In genomic region chr3:114093596-114093995, GRCh38 we compare ENCODE assay signal across 11 cellular contexts. TPM values are rescaled to one million over a fixed set of nuclear protein-coding genes. Genes with fewer than 3 reads are reported as not detected.
DNase-seq lines count a peak whose midpoint lies in the region; ATAC-seq, FAIRE-seq and TF ChIP-seq lines count a peak whose summit lies in the region.
"Had no signal": no experiment of that assay in that cellular context is flagged by ENCODE, and none has a peak within 500 bp of the region (broad histone marks: within the 10 kb centered on the region; RNA-seq: fewer than 3 reads in every experiment).

No MANE protein-coding gene starts in this region.

- no peak for ATAC-seq in HG03025 (IDR thresholded peaks at IDR 0.05; ENCODE audit: low FRiP score, unreplicated experiment)
- no peak for ATAC-seq in GM21723 (IDR thresholded peaks at IDR 0.05; ENCODE audit: unreplicated experiment)

- H3K27me3 ChIP-seq in astrocyte (ENCODE audit: insufficient read depth, low read length) = no peaks in the 10 kb centered on the region
- H3K27me3 ChIP-seq: tibial artery had no signal

- no peak overlapping the region for H3K27ac ChIP-seq in astrocyte (ENCODE audit: low read depth, low read length)
- H3K27ac ChIP-seq: tibial artery had no signal

- DNase-seq in Ammon's horn (ENCODE audit: low spot score) (peak; percentile 8), HTR-8/SVneo (ENCODE audit: insufficient read length, low spot score) (peak; percentile 63), astrocyte (ENCODE audit: low read depth) (peak; percentile 80), medulla oblongata (ENCODE audit: extremely low spot score) (peak; percentile 24), SHP77 treated with DMSO at 0.1 percent for 48 hours (lab: John Stamatoyannopoulos, UW) (no peak)
- no peak for DNase-seq in activated T-helper 2 cell treated with anti-CD3 and anti-CD28 coated beads, Interferon-gamma antibody, Interleukin-2, Interleukin-4, amounts not matched to agents 10 μg/mL and 5 μg/mL and 100 μg/mL, durations not matched to agents 14 hours and 24 hours and 36 hours (ENCODE audit: low spot score)
- DNase-seq: KG1 had no signal

- no peak overlapping the region for H2AFZ ChIP-seq in astrocyte (ENCODE audit: low read depth, low read length)

- intact Hi-C loops in activated T-helper 2 cell treated with anti-CD3 and anti-CD28 coated beads, Interferon-gamma antibody, Interleukin-2, Interleukin-4, amounts not matched to agents 10 μg/mL and 5 μg/mL and 100 μg/mL, durations not matched to agents 14 hours and 24 hours and 36 hours (cut with micrococcal nuclease) = no loop called here

- no peak for TF ChIP-seq CTCF in astrocyte (IDR thresholded peaks at IDR 0.05; ENCODE audit: insufficient read depth, low read depth, low read length)

- H3K9me3 Mint-ChIP-seq in astrocyte (ENCODE audit: unreplicated experiment) = no peaks in the 10 kb centered on the region
- no peaks in the 10 kb centered on the region for H3K9me3 Mint-ChIP-seq in activated T-helper 2 cell treated with anti-CD3 and anti-CD28 coated beads, Interferon-gamma antibody, Interleukin-2, Interleukin-4, amounts not matched to agents 10 μg/mL and 5 μg/mL and 100 μg/mL, durations not matched to agents 14 hours and 24 hours and 36 hours
- H3K9me3 Mint-ChIP-seq: T-helper 2 cell treated with Interferon-gamma antibody and Interleukin-4, amounts not matched to agents 5 μg/mL and 100 μg/mL, for 36 hours had no signal

- peaks cover 15% of the 10 kb centered on the region for H3K4me1 Mint-ChIP-seq in astrocyte (ENCODE audit: low read depth, unreplicated experiment)
- H3K4me1 Mint-ChIP-seq in activated T-helper 2 cell treated with anti-CD3 and anti-CD28 coated beads, Interferon-gamma antibody, Interleukin-2, Interleukin-4, amounts not matched to agents 10 μg/mL and 5 μg/mL and 100 μg/mL, durations not matched to agents 14 hours and 24 hours and 36 hours (ENCODE audit: low read depth) = peaks cover 1% of the 10 kb centered on the region

- peaks cover 6% of the 10 kb centered on the region for H3K4me1 ChIP-seq in astrocyte (ENCODE audit: insufficient read depth, low read length)
- H3K4me1 ChIP-seq: tibial artery had no signal

- no peaks in the 10 kb centered on the region for H3K36me3 Mint-ChIP-seq in astrocyte (ENCODE audit: low read depth, unreplicated experiment)
- no peaks in the 10 kb centered on the region for H3K36me3 Mint-ChIP-seq in activated T-helper 2 cell treated with anti-CD3 and anti-CD28 coated beads, Interferon-gamma antibody, Interleukin-2, Interleukin-4, amounts not matched to agents 10 μg/mL and 5 μg/mL and 100 μg/mL, durations not matched to agents 14 hours and 24 hours and 36 hours (ENCODE audit: low read depth)

- no peak overlapping the region for H3K4me3 ChIP-seq in astrocyte (ENCODE audit: insufficient read depth, low read depth, low read length)
- H3K4me3 ChIP-seq: tibial artery had no signal

- no peaks in the 10 kb centered on the region for H4K20me1 ChIP-seq in astrocyte (ENCODE audit: insufficient read depth, low read length)

- H3K27me3 Mint-ChIP-seq in astrocyte (ENCODE audit: low read depth, unreplicated experiment) = peaks cover 2% of the 10 kb centered on the region
- H3K27me3 Mint-ChIP-seq in activated T-helper 2 cell treated with anti-CD3 and anti-CD28 coated beads, Interferon-gamma antibody, Interleukin-2, Interleukin-4, amounts not matched to agents 10 μg/mL and 5 μg/mL and 100 μg/mL, durations not matched to agents 14 hours and 24 hours and 36 hours (ENCODE audit: low read depth) = peaks cover 10% of the 10 kb centered on the region

- H3K79me2 ChIP-seq in astrocyte (ENCODE audit: insufficient read depth, low read length) = no peaks in the 10 kb centered on the region

- H3K9me3 ChIP-seq in astrocyte (ENCODE audit: insufficient read depth, low read depth, low read length) = no peaks in the 10 kb centered on the region
- H3K9me3 ChIP-seq: tibial artery had no signal

- FAIRE-seq in HTR-8/SVneo (lab: Jason Lieb, UNC) (peak; percentile 36), astrocyte (lab: Jason Lieb, UNC) (peak; percentile 9)

- H3K27ac Mint-ChIP-seq in astrocyte (ENCODE audit: unreplicated experiment) = no peak overlapping the region
- H3K27ac Mint-ChIP-seq in activated T-helper 2 cell treated with anti-CD3 and anti-CD28 coated beads, Interferon-gamma antibody, Interleukin-2, Interleukin-4, amounts not matched to agents 10 μg/mL and 5 μg/mL and 100 μg/mL, durations not matched to agents 14 hours and 24 hours and 36 hours = no peak overlapping the region
- H3K27ac Mint-ChIP-seq: T-helper 2 cell treated with Interferon-gamma antibody and Interleukin-4, amounts not matched to agents 5 μg/mL and 100 μg/mL, for 36 hours had no signal

- no peak overlapping the region for H3K4me2 ChIP-seq in astrocyte (ENCODE audit: low read length)

- no peaks in the 10 kb centered on the region for H3K36me3 ChIP-seq in astrocyte (ENCODE audit: insufficient read depth, low read length)

- no peak overlapping the region for H3K4me3 Mint-ChIP-seq in astrocyte (ENCODE audit: unreplicated experiment)
- no peak overlapping the region for H3K4me3 Mint-ChIP-seq in activated T-helper 2 cell treated with anti-CD3 and anti-CD28 coated beads, Interferon-gamma antibody, Interleukin-2, Interleukin-4, amounts not matched to agents 10 μg/mL and 5 μg/mL and 100 μg/mL, durations not matched to agents 14 hours and 24 hours and 36 hours (ENCODE audit: low read depth)
- H3K4me3 Mint-ChIP-seq: T-helper 2 cell treated with Interferon-gamma antibody and Interleukin-4, amounts not matched to agents 5 μg/mL and 100 μg/mL, for 36 hours had no signal

- no peak overlapping the region for H3K9ac ChIP-seq in astrocyte (ENCODE audit: low read length)

RNA-seq across cellular contexts. Expression of gene QTRT2, which starts 37.1 kb away (rescaled TPM):
- 17.2 and 22.7 TPM in 2 replicates for total RNA-seq in astrocyte
- 40.2 and 41.3 TPM in 2 replicates for total RNA-seq in activated T-helper 2 cell treated with anti-CD3 and anti-CD28 coated beads, Interferon-gamma antibody, Interleukin-2, Interleukin-4, amounts not matched to agents 10 μg/mL and 5 μg/mL and 100 μg/mL, durations not matched to agents 14 hours and 24 hours and 36 hours

RNA-seq across cellular contexts. Expression of gene CCDC191, which starts 37.3 kb away (rescaled TPM):
- total RNA-seq in astrocyte = 2.5 and 3.1 TPM in 2 replicates
- 0.68 and 0.76 TPM in 2 replicates for total RNA-seq in activated T-helper 2 cell treated with anti-CD3 and anti-CD28 coated beads, Interferon-gamma antibody, Interleukin-2, Interleukin-4, amounts not matched to agents 10 μg/mL and 5 μg/mL and 100 μg/mL, durations not matched to agents 14 hours and 24 hours and 36 hours

Comparison
In these comparisons a context has a peak if more than half of its experiments do, and no peak if none do; other contexts are left out.
1. DNase-seq: peak in Ammon's horn (single experiment), HTR-8/SVneo (single experiment), astrocyte (single experiment) and medulla oblongata (single experiment); none in activated T-helper 2 cell treated with anti-CD3 and anti-CD28 coated beads, Interferon-gamma antibody, Interleukin-2, Interleukin-4, amounts not matched to agents 10 μg/mL and 5 μg/mL and 100 μg/mL, durations not matched to agents 14 hours and 24 hours and 36 hours (single experiment) and SHP77 treated with DMSO at 0.1 percent for 48 hours (single experiment).